1 cellular context compared by ENCODE assay signal in genomic region chr18:68596016-68596415, GRCh38.
TF ChIP-seq lines count a peak whose summit lies in the region.

No MANE protein-coding gene starts in this region.

TF ChIP-seq in GM23338, 12 proteins besides CTCF, POLR2A, EP300 and RAD21 (continued from another document):
- TF ChIP-seq, protein P1, sequence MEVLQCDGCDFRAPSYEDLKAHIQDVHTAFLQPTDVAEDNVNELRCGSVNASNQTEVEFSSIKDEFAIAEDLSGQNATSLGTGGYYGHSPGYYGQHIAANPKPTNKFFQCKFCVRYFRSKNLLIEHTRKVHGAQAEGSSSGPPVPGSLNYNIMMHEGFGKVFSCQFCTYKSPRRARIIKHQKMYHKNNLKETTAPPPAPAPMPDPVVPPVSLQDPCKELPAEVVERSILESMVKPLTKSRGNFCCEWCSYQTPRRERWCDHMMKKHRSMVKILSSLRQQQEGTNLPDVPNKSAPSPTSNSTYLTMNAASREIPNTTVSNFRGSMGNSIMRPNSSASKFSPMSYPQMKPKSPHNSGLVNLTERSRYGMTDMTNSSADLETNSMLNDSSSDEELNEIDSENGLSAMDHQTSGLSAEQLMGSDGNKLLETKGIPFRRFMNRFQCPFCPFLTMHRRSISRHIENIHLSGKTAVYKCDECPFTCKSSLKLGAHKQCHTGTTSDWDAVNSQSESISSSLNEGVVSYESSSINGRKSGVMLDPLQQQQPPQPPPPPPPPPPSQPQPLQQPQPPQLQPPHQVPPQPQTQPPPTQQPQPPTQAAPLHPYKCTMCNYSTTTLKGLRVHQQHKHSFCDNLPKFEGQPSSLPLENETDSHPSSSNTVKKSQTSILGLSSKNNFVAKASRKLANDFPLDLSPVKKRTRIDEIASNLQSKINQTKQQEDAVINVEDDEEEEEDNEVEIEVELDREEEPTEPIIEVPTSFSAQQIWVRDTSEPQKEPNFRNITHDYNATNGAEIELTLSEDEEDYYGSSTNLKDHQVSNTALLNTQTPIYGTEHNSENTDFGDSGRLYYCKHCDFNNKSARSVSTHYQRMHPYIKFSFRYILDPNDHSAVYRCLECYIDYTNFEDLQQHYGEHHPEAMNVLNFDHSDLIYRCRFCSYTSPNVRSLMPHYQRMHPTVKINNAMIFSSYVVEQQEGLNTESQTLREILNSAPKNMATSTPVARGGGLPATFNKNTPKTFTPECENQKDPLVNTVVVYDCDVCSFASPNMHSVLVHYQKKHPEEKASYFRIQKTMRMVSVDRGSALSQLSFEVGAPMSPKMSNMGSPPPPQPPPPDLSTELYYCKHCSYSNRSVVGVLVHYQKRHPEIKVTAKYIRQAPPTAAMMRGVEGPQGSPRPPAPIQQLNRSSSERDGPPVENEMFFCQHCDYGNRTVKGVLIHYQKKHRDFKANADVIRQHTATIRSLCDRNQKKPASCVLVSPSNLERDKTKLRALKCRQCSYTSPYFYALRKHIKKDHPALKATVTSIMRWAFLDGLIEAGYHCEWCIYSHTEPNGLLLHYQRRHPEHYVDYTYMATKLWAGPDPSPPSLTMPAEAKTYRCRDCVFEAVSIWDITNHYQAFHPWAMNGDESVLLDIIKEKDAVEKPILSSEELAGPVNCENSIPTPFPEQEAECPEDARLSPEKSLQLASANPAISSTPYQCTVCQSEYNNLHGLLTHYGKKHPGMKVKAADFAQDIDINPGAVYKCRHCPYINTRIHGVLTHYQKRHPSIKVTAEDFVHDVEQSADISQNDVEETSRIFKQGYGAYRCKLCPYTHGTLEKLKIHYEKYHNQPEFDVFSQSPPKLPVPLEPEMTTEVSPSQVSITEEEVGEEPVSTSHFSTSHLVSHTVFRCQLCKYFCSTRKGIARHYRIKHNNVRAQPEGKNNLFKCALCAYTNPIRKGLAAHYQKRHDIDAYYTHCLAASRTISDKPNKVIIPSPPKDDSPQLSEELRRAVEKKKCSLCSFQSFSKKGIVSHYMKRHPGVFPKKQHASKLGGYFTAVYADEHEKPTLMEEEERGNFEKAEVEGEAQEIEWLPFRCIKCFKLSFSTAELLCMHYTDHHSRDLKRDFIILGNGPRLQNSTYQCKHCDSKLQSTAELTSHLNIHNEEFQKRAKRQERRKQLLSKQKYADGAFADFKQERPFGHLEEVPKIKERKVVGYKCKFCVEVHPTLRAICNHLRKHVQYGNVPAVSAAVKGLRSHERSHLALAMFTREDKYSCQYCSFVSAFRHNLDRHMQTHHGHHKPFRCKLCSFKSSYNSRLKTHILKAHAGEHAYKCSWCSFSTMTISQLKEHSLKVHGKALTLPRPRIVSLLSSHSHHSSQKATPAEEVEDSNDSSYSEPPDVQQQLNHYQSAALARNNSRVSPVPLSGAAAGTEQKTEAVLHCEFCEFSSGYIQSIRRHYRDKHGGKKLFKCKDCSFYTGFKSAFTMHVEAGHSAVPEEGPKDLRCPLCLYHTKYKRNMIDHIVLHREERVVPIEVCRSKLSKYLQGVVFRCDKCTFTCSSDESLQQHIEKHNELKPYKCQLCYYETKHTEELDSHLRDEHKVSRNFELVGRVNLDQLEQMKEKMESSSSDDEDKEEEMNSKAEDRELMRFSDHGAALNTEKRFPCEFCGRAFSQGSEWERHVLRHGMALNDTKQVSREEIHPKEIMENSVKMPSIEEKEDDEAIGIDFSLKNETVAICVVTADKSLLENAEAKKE (CRISPR knock-in tag; IDR thresholded peaks at IDR 0.05), result no peak
- TF ChIP-seq ZNF114 (CRISPR knock-in tag; IDR thresholded peaks at IDR 0.05) (no peak), POLR2AphosphoS5 (IDR thresholded peaks at IDR 0.05; ENCODE audit: low read depth) (no peak), ETS1 (IDR thresholded peaks at IDR 0.05) (no peak), EZH2 (IDR thresholded peaks at IDR 0.05; ENCODE audit: low read depth, unreplicated experiment) (no peak), REST (IDR thresholded peaks at IDR 0.05; ENCODE audit: unreplicated experiment) (no peak), EZH2phosphoT487 (IDR thresholded peaks at IDR 0.05; ENCODE audit: unreplicated experiment) (no peak), CREB1 (CRISPR knock-in tag; IDR thresholded peaks at IDR 0.05; ENCODE audit: low read depth) (no peak)
TF ChIP-seq in GM23338: peak in this region for 0.
